8 cellular contexts compared by ENCODE assay signal in genomic region chr15:79922512-79923067, GRCh38. TPM values are rescaled to one million over a fixed set of nuclear protein-coding genes. Genes with fewer than 3 reads are reported as not detected.
DNase-seq lines count a peak whose midpoint lies in the region; ATAC-seq and TF ChIP-seq lines count a peak whose summit lies in the region.

No MANE protein-coding gene starts in this region.

- H3F3A ChIP-seq in neural progenitor cell (ENCODE audit: low read depth): peaks cover 49% of the 10 kb centered on the region

- peaks cover 57% of the 10 kb centered on the region for H3K79me2 ChIP-seq in neural progenitor cell (ENCODE audit: low read depth)

- peaks cover 18% of the 10 kb centered on the region for H4K20me1 ChIP-seq in neural progenitor cell (ENCODE audit: low read depth)

- no peak for TF ChIP-seq POLR2A in NB4 (IDR thresholded peaks at IDR 0.05; ENCODE audit: extremely low read depth, insufficient read length)

- H3K27ac Mint-ChIP-seq in Caco-2 (ENCODE audit: unreplicated experiment) (peak overlapping the region; percentile 91), neural progenitor cell (peak overlapping the region; percentile 39)

- H3K27me3 ChIP-seq in Caco-2 (replicated peaks; ENCODE audit: control insufficient read depth, insufficient read depth, low read length): no peaks in the 10 kb centered on the region
- no peaks in the 10 kb centered on the region for H3K27me3 ChIP-seq in effector memory CD4-positive, alpha-beta T cell (replicated peaks; ENCODE audit: control insufficient read depth, insufficient read depth, low read length, poor library complexity, severe bottlenecking)
- H3K27me3 ChIP-seq in neural progenitor cell: no peaks in the 10 kb centered on the region

- intact Hi-C loops in Caco-2 (cut with micrococcal nuclease; ENCODE audit: unreplicated experiment): loop anchor here (1.0 to 10.0 kb wide), 3 partner anchors 26 to 232 kb away; partner anchors contain the start of genes FAH and ZFAND6

- peak overlapping the region; percentile 95 for H3K27ac ChIP-seq in effector memory CD4-positive, alpha-beta T cell (ENCODE audit: insufficient read depth, low read length, poor library complexity, severe bottlenecking)
- H3K27ac ChIP-seq in neural progenitor cell: peak overlapping the region; percentile 96

- peak overlapping the region; percentile 86 for H3K4me2 ChIP-seq in neural progenitor cell

- H3K4me1 ChIP-seq in Caco-2 (0 out of 2 replicates have a peak, but pooled peaks cover 6% of the 10 kb centered on the region), neural progenitor cell (peaks cover 37% of the 10 kb centered on the region)
- peaks cover 4% of the 10 kb centered on the region for H3K4me1 ChIP-seq in effector memory CD4-positive, alpha-beta T cell (ENCODE audit: control insufficient read depth, insufficient read depth, low read length, poor library complexity, severe bottlenecking)

- peaks cover 24% of the 10 kb centered on the region for H3K9me3 ChIP-seq in Caco-2
- peaks cover 19% of the 10 kb centered on the region for H3K9me3 ChIP-seq in effector memory CD4-positive, alpha-beta T cell (ENCODE audit: control insufficient read depth, low read length)
- no peaks in the 10 kb centered on the region for H3K9me3 ChIP-seq in neural progenitor cell (ENCODE audit: low read depth)

- ATAC-seq in GM19455 (IDR thresholded peaks at IDR 0.05; ENCODE audit: unreplicated experiment): no peak
- ATAC-seq in omental fat pad (ENCODE audit: low FRiP score): no peak
- ATAC-seq in GM18870 (IDR thresholded peaks at IDR 0.05; ENCODE audit: unreplicated experiment): no peak

- H3K36me3 ChIP-seq in Caco-2 (ENCODE audit: control insufficient read depth, insufficient read depth, low read length) (no peaks in the 10 kb centered on the region), neural progenitor cell (no peaks in the 10 kb centered on the region)
- peaks cover 21% of the 10 kb centered on the region for H3K36me3 ChIP-seq in effector memory CD4-positive, alpha-beta T cell (ENCODE audit: control insufficient read depth, insufficient read depth, low read length)

- peak overlapping the region; percentile 84 for H3K9ac ChIP-seq in neural progenitor cell

- no peaks in the 10 kb centered on the region for H3K4me1 Mint-ChIP-seq in Caco-2 (ENCODE audit: low read depth, unreplicated experiment)
- H3K4me1 Mint-ChIP-seq in neural progenitor cell: peaks cover 9% of the 10 kb centered on the region

- CTCF ChIA-PET in Caco-2 (lab: Charles Lee): interaction anchor here (0.6 kb wide), 1 partner anchor 40 kb away, joined by 3 read pairs; no protein-coding TSS in a partner anchor

- POLR2A ChIA-PET in Caco-2 (lab: Charles Lee): interaction anchor here (0.5 to 1.6 kb wide), 4 partner anchors 35 to 1623 kb away, joined by 3 to 7 read pairs (median 4); partner anchors contain the start of genes SKIC8 and ZFAND6

- H3K4me3 Mint-ChIP-seq in Caco-2 (ENCODE audit: unreplicated experiment): peak overlapping the region; percentile 83
- peak overlapping the region; percentile 98 for H3K4me3 Mint-ChIP-seq in neural progenitor cell

- H3K9me3 Mint-ChIP-seq in Caco-2 (ENCODE audit: unreplicated experiment): peaks cover 22% of the 10 kb centered on the region
- peaks cover 47% of the 10 kb centered on the region for H3K9me3 Mint-ChIP-seq in neural progenitor cell

- H3K4me3 ChIP-seq in Caco-2 (ENCODE audit: low read depth, low read length) (peak overlapping the region; percentile 94), NB4 (ENCODE audit: low read depth, low read length) (peak overlapping the region; percentile 92), neural progenitor cell (peak overlapping the region; percentile 95)
- peak overlapping the region; percentile 95 for H3K4me3 ChIP-seq in effector memory CD4-positive, alpha-beta T cell (ENCODE audit: insufficient read depth, low read depth, low read length, poor library complexity, severe bottlenecking)

- DNase-seq in Caco-2: no peak
- no peak for DNase-seq in NB4 (ENCODE audit: low read depth)
- DNase-seq in effector memory CD4-positive, alpha-beta T cell: no peak
- DNase-seq in neural progenitor cell (ENCODE audit: low spot score): no peak
- no peak for DNase-seq in pons (ENCODE audit: low spot score)
- no peak for DNase-seq in omental fat pad (ENCODE audit: low spot score)

- TF ChIP-seq CTCF in Caco-2 (IDR thresholded peaks at IDR 0.05; ENCODE audit: insufficient read depth in 1 of 2, low read depth in 1 of 2, low read length in 1 of 2, severe bottlenecking in 1 of 2, unreplicated experiment in 1 of 2) (no peak), NB4 (IDR thresholded peaks at IDR 0.05; ENCODE audit: low read depth, low read length) (no peak), neural progenitor cell (IDR thresholded peaks at IDR 0.05) (no peak), omental fat pad (IDR thresholded peaks at IDR 0.05) (no peak)

- H3K27me3 Mint-ChIP-seq in Caco-2 (ENCODE audit: insufficient read depth, unreplicated experiment): no peaks in the 10 kb centered on the region
- H3K27me3 Mint-ChIP-seq in neural progenitor cell (ENCODE audit: insufficient read depth, low read depth): peaks cover 5% of the 10 kb centered on the region

- H2AFZ ChIP-seq in neural progenitor cell (replicated peaks): no peak overlapping the region

- no TSS peak for BruUV-seq in Caco-2 (replicated peaks; lab: Mats Ljungman, UMichigan)

- H3K36me3 Mint-ChIP-seq in Caco-2 (ENCODE audit: insufficient read depth, unreplicated experiment) (peaks cover 63% of the 10 kb centered on the region), neural progenitor cell (peaks cover 40% of the 10 kb centered on the region)

RNA-seq across cellular contexts. Expression of gene MTHFS, which starts 25.8 kb away (rescaled TPM):
- total RNA-seq in Caco-2 (2022) (45.1 and 48.2 TPM in 2 replicates), neural progenitor cell (ENCODE audit: low replicate concordance) (26.7 and 28.9 TPM in 2 replicates), omental fat pad (10 to 100 TPM; 20.8 to 35.3 (median 28.6) TPM)

RNA-seq across cellular contexts. Expression of gene BCL2A1, which starts 48.4 kb away (rescaled TPM):
- total RNA-seq in Caco-2 (2022): not detected in 2 replicates
- not detected in 2 replicates for total RNA-seq in neural progenitor cell (ENCODE audit: low replicate concordance)
- 10 to 100 TPM in 3 of 4 donors, 1 to 10 TPM in 1; 1.8 to 20.4 (median 16.1) TPM for total RNA-seq in omental fat pad
